In genomic region chr12:117272690-117273089, GRCh38 we compare ENCODE assay signal across 8 cellular contexts.
"Had no signal": no experiment of that assay in that cellular context is flagged by ENCODE, and none has a peak within 500 bp of the region (broad histone marks: within the 10 kb centered on the region; RNA-seq: fewer than 3 reads in every experiment).

No MANE protein-coding gene starts in this region.

- H3K9me3 ChIP-seq: HAP-1 had no signal

- H2AFZ ChIP-seq: GM23248 had no signal

- H3K4me3 ChIP-seq: GM23248, HAP-1, K562 had no signal

- H3K27ac ChIP-seq: GM23248 had no signal

- H3K9ac ChIP-seq: GM23248 had no signal

- DNase-seq: GM23248, H7, IMR-90, KG1 had no signal

- ATAC-seq: HCT116, K562 had no signal

- H3K4me1 ChIP-seq: HAP-1 had no signal

- FAIRE-seq: HTR-8/SVneo, K562 had no signal

- H3K36me3 ChIP-seq: HAP-1 had no signal
